12 cellular contexts compared by ENCODE assay signal in the genomic region with DNA sequence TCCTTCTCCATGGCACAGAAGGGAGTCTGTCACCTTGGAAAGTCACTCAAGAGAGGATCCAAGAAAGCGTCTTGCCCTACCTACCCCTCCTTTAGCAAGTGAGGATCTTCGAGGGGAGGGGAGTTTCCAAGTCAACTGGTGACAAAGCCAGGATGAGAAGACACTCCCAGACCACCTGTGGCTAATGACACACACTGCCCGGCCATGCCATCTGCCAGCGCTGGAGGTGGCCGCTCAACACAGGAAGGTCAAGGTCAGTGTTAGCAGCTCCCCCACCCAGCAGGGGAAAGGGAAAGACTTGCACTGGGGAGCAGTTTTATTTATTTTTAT. TPM values are rescaled to one million over a fixed set of nuclear protein-coding genes. Genes with fewer than 3 reads are reported as not detected.
DNase-seq lines count a peak whose midpoint lies in the region; ATAC-seq, FAIRE-seq and TF ChIP-seq lines count a peak whose summit lies in the region.
"Had no signal": no experiment of that assay in that cellular context is flagged by ENCODE, and none has a peak within 500 bp of the region (broad histone marks: within the 10 kb centered on the region; RNA-seq: fewer than 3 reads in every experiment).

No MANE protein-coding gene starts in this region.

- H3K9me3 ChIP-seq in endothelial cell of umbilical vein (replicated peaks; ENCODE audit: control insufficient read depth, insufficient read depth, low read length), result no peaks in the 10 kb centered on the region
- no peaks in the 10 kb centered on the region for H3K9me3 ChIP-seq in skeletal muscle tissue (ENCODE audit: control insufficient read depth in 3 of 3, low read length in 3 of 3)
- H3K9me3 ChIP-seq: A549 had no signal

- dilution Hi-C loops in endothelial cell of umbilical vein (cut with MboI; ENCODE audit: extremely low pct_ligation_motif_present, low sequenced_read_pairs), result no loop called here

- H3K27me3 ChIP-seq in endothelial cell of umbilical vein (ENCODE audit: control insufficient read depth in 2 of 2, insufficient read depth in 2 of 2, low read length in 2 of 2) (no peaks in the 10 kb centered on the region), skeletal muscle tissue (ENCODE audit: control insufficient read depth in 3 of 3, insufficient read depth in 3 of 3, low read length in 3 of 3) (peaks cover 0 to 22% (median 16%) of the 10 kb centered on the region in 3 donors)

- no peak for TF ChIP-seq CTCF in endothelial cell of umbilical vein (IDR thresholded peaks at IDR 0.05; ENCODE audit: extremely low read depth in 1 of 2, insufficient read depth in 1 of 2, low read depth in 1 of 2, low read length in 2 of 2)

- intact Hi-C loops in endothelial cell of umbilical vein (cut with micrococcal nuclease), result no loop called here

- H4K20me1 ChIP-seq in endothelial cell of umbilical vein (replicated peaks; ENCODE audit: control insufficient read depth, extremely low read depth, insufficient read depth, low read length), result peaks cover 18% of the 10 kb centered on the region

- DNase-seq in NCI-H524 (lab: John Stamatoyannopoulos, UW) (peak; percentile 15 to 40), NCI-H524 treated with DMSO at 0.1 percent for 48 hours (lab: John Stamatoyannopoulos, UW) (no peak), NCI-H446 (lab: John Stamatoyannopoulos, UW) (peak; percentile 47 to 66), endothelial cell of umbilical vein (ENCODE audit: low read depth, low spot score) (no peak), SKM-1 (lab: John Stamatoyannopoulos, UW; ENCODE audit: unreplicated experiment) (no peak)
- no peak for DNase-seq in stimulated activated CD4-positive, alpha-beta T cell treated with anti-CD3 and anti-CD28 coated beads, Interleukin-4, amount 100 ng/mL, for 24 hours
- DNase-seq: Kasumi-1; stimulated activated CD4-positive, alpha-beta T cell treated with anti-CD3 and anti-CD28 coated beads, Interleukin-1b, Interleukin-23, amount 100 ng/mL, for 48 hours; stimulated activated naive CD4-positive, alpha-beta T cell treated with Interleukin-2 at 50 U/mL for 16 hours had no signal

- H3K4me1 ChIP-seq in endothelial cell of umbilical vein (ENCODE audit: control insufficient read depth, extremely low read depth, insufficient read depth, low read length), result peaks cover 74% of the 10 kb centered on the region
- peaks cover 52 to 56% (median 56%) of the 10 kb centered on the region in 3 donors for H3K4me1 ChIP-seq in skeletal muscle tissue (ENCODE audit: control insufficient read depth in 3 of 3, insufficient read depth in 3 of 3, low read length in 3 of 3)

- ATAC-seq in HG02885 (IDR thresholded peaks at IDR 0.05; ENCODE audit: poor library complexity, unreplicated experiment), result no peak
- ATAC-seq: A549 had no signal

- H3K9ac ChIP-seq in endothelial cell of umbilical vein (replicated peaks; ENCODE audit: extremely low read depth, insufficient read depth, low read length) (no peak overlapping the region), skeletal muscle tissue (ENCODE audit: low read depth in 1 of 3, low read length in 3 of 3) (no peak overlapping the region)

- H3K4me2 ChIP-seq in endothelial cell of umbilical vein (ENCODE audit: insufficient read depth, low read length), result no peak overlapping the region
- H3K4me2 ChIP-seq: A549 had no signal

- POLR2A ChIA-PET in endothelial cell of umbilical vein (lab: Charles Lee), result no interaction called here

- H3K9me1 ChIP-seq in endothelial cell of umbilical vein (replicated peaks; ENCODE audit: control insufficient read depth, extremely low read depth, insufficient read depth, low read length), result no peaks in the 10 kb centered on the region

- peak overlapping the region; percentile 4 for H3K27ac ChIP-seq in endothelial cell of umbilical vein (ENCODE audit: insufficient read depth, low read depth, low read length)
- peak overlapping the region; percentile 76 for H3K27ac ChIP-seq in skeletal muscle tissue (ENCODE audit: low read depth, low read length)

- FAIRE-seq in endothelial cell of umbilical vein (lab: Jason Lieb, UNC), result no peak
- FAIRE-seq: A549 had no signal

- CTCF ChIA-PET in endothelial cell of umbilical vein (lab: Charles Lee), result no interaction called here

- H3K36me3 ChIP-seq in endothelial cell of umbilical vein (ENCODE audit: control insufficient read depth in 2 of 2, extremely low read depth in 1 of 2, insufficient read depth in 2 of 2, low read length in 2 of 2) (peaks cover 18 to 48% of the 10 kb centered on the region in 2 experiments), skeletal muscle tissue (ENCODE audit: control insufficient read depth in 3 of 3, insufficient read depth in 3 of 3, low read length in 3 of 3) (no peaks in the 10 kb centered on the region)

- peaks cover 98% of the 10 kb centered on the region for H3K79me2 ChIP-seq in endothelial cell of umbilical vein (ENCODE audit: control insufficient read depth, insufficient read depth, low read length)

- TF ChIP-seq POLR2A in endothelial cell of umbilical vein (IDR thresholded peaks at IDR 0.05; ENCODE audit: low read depth, low read length), result no peak

- BruUV-seq in endothelial cell of umbilical vein (replicated peaks; lab: Mats Ljungman, UMichigan), result no TSS peak

- H3K4me3 ChIP-seq in endothelial cell of umbilical vein (replicated peaks in 1 of 3; ENCODE audit: insufficient read depth in 1 of 3, low read depth in 1 of 3, low read length in 3 of 3), result no peak overlapping the region
- no peak overlapping the region for H3K4me3 ChIP-seq in skeletal muscle tissue (ENCODE audit: low read length in 3 of 3)
- H3K4me3 ChIP-seq: A549 had no signal

- H2AFZ ChIP-seq in endothelial cell of umbilical vein (ENCODE audit: low read depth, low read length), result no peak overlapping the region

TF ChIP-seq in endothelial cell of umbilical vein, 7 proteins besides CTCF, POLR2A, EP300 and RAD21:
- TF ChIP-seq POLR2AphosphoS5 (IDR thresholded peaks at IDR 0.05; ENCODE audit: insufficient read depth, low read depth, low read length) (no peak), FOS (IDR thresholded peaks at IDR 0.05; ENCODE audit: borderline replicate concordance, insufficient read depth, low read length) (no peak), MYC (IDR thresholded peaks at IDR 0.05; ENCODE audit: low read depth, low read length) (no peak), EZH2 (IDR thresholded peaks at IDR 0.05; ENCODE audit: borderline replicate concordance, low read depth, low read length, severe bottlenecking) (no peak), JUN (IDR thresholded peaks at IDR 0.05; ENCODE audit: borderline replicate concordance, insufficient read depth, insufficient read length, low read depth) (no peak), GATA2 (IDR thresholded peaks at IDR 0.05; ENCODE audit: insufficient read depth, insufficient read length, low read depth, low read length) (no peak)
- TF ChIP-seq, protein P1, sequence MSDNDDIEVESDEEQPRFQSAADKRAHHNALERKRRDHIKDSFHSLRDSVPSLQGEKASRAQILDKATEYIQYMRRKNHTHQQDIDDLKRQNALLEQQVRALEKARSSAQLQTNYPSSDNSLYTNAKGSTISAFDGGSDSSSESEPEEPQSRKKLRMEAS (IDR thresholded peaks at IDR 0.05; ENCODE audit: insufficient read depth, insufficient read length), result no peak

RNA-seq across cellular contexts. Expression of a gene that starts 41.3 kb away (rescaled TPM):
- 128 and 132 TPM in 2 replicates for total RNA-seq in endothelial cell of umbilical vein
- polyA plus RNA-seq in endothelial cell of umbilical vein, result 51.4 and 64.8 TPM in 2 replicates
- 65.6 and 73.3 TPM in 2 replicates for polyA plus RNA-seq in endothelial cell of umbilical vein (2011; cell fraction: cytosol; rRNA removed)
- 55.3 and 57.1 TPM in 2 replicates for polyA plus RNA-seq in endothelial cell of umbilical vein (2011; cell fraction: nucleus; rRNA removed)
- polyA plus RNA-seq in endothelial cell of umbilical vein (2012), result 123 and 151 TPM in 2 replicates
- 66.8 and 84.1 TPM in 2 replicates for polyA minus RNA-seq in endothelial cell of umbilical vein
- 6.1 TPM for polyA minus RNA-seq in endothelial cell of umbilical vein (2011; cell fraction: cytosol; rRNA and poly(A)+ RNA removed)
- polyA minus RNA-seq in endothelial cell of umbilical vein (2011; cell fraction: nucleus; rRNA and poly(A)+ RNA removed), result 76.7 and 83.6 TPM in 2 replicates
- total RNA-seq in skeletal muscle tissue, result 9.9 TPM

Comparison
In these comparisons a context has a peak if more than half of its experiments do, and no peak if none do; other contexts are left out.
1. DNase-seq: peak in NCI-H524 (2 of 2) and NCI-H446 (2 of 2); none in NCI-H524 treated with DMSO at 0.1 percent for 48 hours (single experiment), endothelial cell of umbilical vein (single experiment), SKM-1 (single experiment) and stimulated activated CD4-positive, alpha-beta T cell treated with anti-CD3 and anti-CD28 coated beads, Interleukin-4, amount 100 ng/mL, for 24 hours (single experiment).
2. RNA of a gene that starts 41.3 kb away (total RNA-seq): 128 to 132 TPM in endothelial cell of umbilical vein; 9.9 TPM in skeletal muscle tissue (single experiment); every median in the first group is over 10 times any median in the second.